Comparison of ENCODE assay signal across 17 cellular contexts in genomic region chr21:42655797-42656770, GRCh38. TPM values are rescaled to one million over a fixed set of nuclear protein-coding genes. Genes with fewer than 3 reads are reported as not detected.
DNase-seq lines count a peak whose midpoint lies in the region; ATAC-seq, FAIRE-seq and TF ChIP-seq lines count a peak whose summit lies in the region.
"Had no signal": no experiment of that assay in that cellular context is flagged by ENCODE, and none has a peak within 500 bp of the region (broad histone marks: within the 10 kb centered on the region; RNA-seq: fewer than 3 reads in every experiment).

No MANE protein-coding gene starts in this region.

- no peak for ATAC-seq in GM19328 (IDR thresholded peaks at IDR 0.05; ENCODE audit: unreplicated experiment)
- ATAC-seq in HG03439 (IDR thresholded peaks at IDR 0.05; ENCODE audit: unreplicated experiment) = no peak
- ATAC-seq: heart left ventricle; stimulated activated naive B cell treated with anti-CD40 and anti-IgM and Interleukin-4, amounts not matched to agents 10 μg/mL and 1 μg/mL and 100 μg/mL, for 72 hours had no signal

- no peak overlapping the region for H3K4me3 ChIP-seq in astrocyte (ENCODE audit: insufficient read depth, low read depth, low read length)
- H3K4me3 ChIP-seq in mucosa of rectum (ENCODE audit: low read length in 2 of 2) = peak overlapping the region; percentile 20 to 82

- H3K4me3 Mint-ChIP-seq in astrocyte (ENCODE audit: unreplicated experiment) = peak overlapping the region; percentile 35
- H3K4me3 Mint-ChIP-seq: HFFc6 had no signal

- TF ChIP-seq CTCF in C4-2B (conservative IDR thresholded peaks at IDR 0.05) = no peak
- TF ChIP-seq CTCF in astrocyte (IDR thresholded peaks at IDR 0.05; ENCODE audit: insufficient read depth, low read depth, low read length) = no peak

- H3K27me3 ChIP-seq in astrocyte (ENCODE audit: insufficient read depth, low read length) (peaks cover 44% of the 10 kb centered on the region), mucosa of rectum (ENCODE audit: control insufficient read depth in 2 of 2, insufficient read depth in 2 of 2, low read length in 2 of 2) (peaks cover 0 to 9% of the 10 kb centered on the region in 2 donors)
- H3K27me3 ChIP-seq: Peyer's patch had no signal

- peaks cover 29% of the 10 kb centered on the region for H4K20me1 ChIP-seq in astrocyte (ENCODE audit: insufficient read depth, low read length)

- peaks cover 7% of the 10 kb centered on the region for H3K36me3 Mint-ChIP-seq in astrocyte (ENCODE audit: low read depth, unreplicated experiment)
- H3K36me3 Mint-ChIP-seq: naive B cell; stimulated activated naive B cell treated with anti-CD40 and anti-IgM and Interleukin-4, amounts not matched to agents 10 μg/mL and 1 μg/mL and 100 μg/mL, for 72 hours had no signal

- H3K9me3 ChIP-seq in astrocyte (ENCODE audit: insufficient read depth, low read depth, low read length) = no peaks in the 10 kb centered on the region
- no peaks in the 10 kb centered on the region for H3K9me3 ChIP-seq in mucosa of rectum (ENCODE audit: control insufficient read depth in 2 of 2, low read length in 2 of 2)
- H3K9me3 ChIP-seq: heart left ventricle, Peyer's patch had no signal

- H3K4me1 Mint-ChIP-seq in astrocyte (ENCODE audit: low read depth, unreplicated experiment) = peaks cover 9% of the 10 kb centered on the region

- H3K4me2 ChIP-seq in astrocyte (ENCODE audit: low read length) = no peak overlapping the region

- H3K79me2 ChIP-seq in astrocyte (ENCODE audit: insufficient read depth, low read length) = no peaks in the 10 kb centered on the region

- no peak overlapping the region for H2AFZ ChIP-seq in astrocyte (ENCODE audit: low read depth, low read length)

- H3K36me3 ChIP-seq in astrocyte (ENCODE audit: insufficient read depth, low read length) = no peaks in the 10 kb centered on the region
- no peaks in the 10 kb centered on the region for H3K36me3 ChIP-seq in mucosa of rectum (ENCODE audit: control insufficient read depth in 2 of 2, insufficient read depth in 2 of 2, low read length in 2 of 2)
- H3K36me3 ChIP-seq: heart left ventricle, Peyer's patch had no signal

- H3K9ac ChIP-seq in astrocyte (ENCODE audit: low read length) (no peak overlapping the region), mucosa of rectum (ENCODE audit: low read depth in 1 of 2, low read length in 2 of 2) (peak overlapping the region; percentile 35 to 77)

- peak overlapping the region; percentile 79 for H3K27ac ChIP-seq in C4-2B
- H3K27ac ChIP-seq in astrocyte (ENCODE audit: low read depth, low read length) = no peak overlapping the region
- H3K27ac ChIP-seq in mucosa of rectum (ENCODE audit: low read depth in 2 of 2, low read length in 2 of 2) = peak overlapping the region; percentile 70 to 82

- H3K4me1 ChIP-seq in astrocyte (ENCODE audit: insufficient read depth, low read length) = no peaks in the 10 kb centered on the region
- H3K4me1 ChIP-seq in mucosa of rectum (ENCODE audit: control insufficient read depth in 2 of 2, insufficient read depth in 2 of 2, low read length in 2 of 2) = peaks cover 30 to 33% of the 10 kb centered on the region in 2 donors

- no peak overlapping the region for H3K27ac Mint-ChIP-seq in astrocyte (ENCODE audit: unreplicated experiment)
- H3K27ac Mint-ChIP-seq: activated B cell treated with CpG ODN at 0.5 μM for 24 hours; HFFc6; stimulated activated naive B cell treated with anti-CD40 and anti-IgM and Interleukin-4, amounts not matched to agents 10 μg/mL and 1 μg/mL and 100 μg/mL, for 72 hours had no signal

- H3K9me3 Mint-ChIP-seq in astrocyte (ENCODE audit: unreplicated experiment) = no peaks in the 10 kb centered on the region
- H3K9me3 Mint-ChIP-seq: activated B cell treated with CpG ODN at 0.5 μM for 24 hours; naive B cell; stimulated activated naive B cell treated with anti-CD40 and anti-IgM and Interleukin-4, amounts not matched to agents 10 μg/mL and 1 μg/mL and 100 μg/mL, for 72 hours had no signal

- peak; percentile 62 for DNase-seq in HPDE6-E6E7 (ENCODE audit: extremely low spot score)
- no peak for DNase-seq in astrocyte (ENCODE audit: low read depth)
- DNase-seq in stimulated activated naive CD4-positive, alpha-beta T cell (lab: John Stamatoyannopoulos, UW) = no peak
- no peak for DNase-seq in OCI-M2 (lab: John Stamatoyannopoulos, UW; ENCODE audit: unreplicated experiment)
- DNase-seq: activated B cell treated with CpG ODN at 0.5 μM for 24 hours; activated effector memory CD4-positive, alpha-beta T cell treated with anti-CD3 and anti-CD28 coated beads, Interleukin-2, amount 50 U/mL, for 16 hours; HFFc6; naive B cell; NCI-H1048; stimulated activated naive B cell treated with anti-CD40 and anti-IgM and Interleukin-4, amounts not matched to agents 10 μg/mL and 1 μg/mL and 100 μg/mL, for 72 hours had no signal

- no peak for FAIRE-seq in astrocyte (lab: Jason Lieb, UNC)
- FAIRE-seq: GM19239 had no signal

- H3K27me3 Mint-ChIP-seq in astrocyte (ENCODE audit: low read depth, unreplicated experiment) = peaks cover 43% of the 10 kb centered on the region

RNA-seq across cellular contexts. Expression of gene PDE9A, which starts 2.7 kb away (rescaled TPM):
- total RNA-seq in astrocyte = 6.2 and 7.8 TPM in 2 replicates
- total RNA-seq: HFFc6 had no signal
